22 cellular contexts compared by ENCODE assay signal in genomic region chr22:32587449-32587848, GRCh38.
A peak's percentile ranks its signal among the peaks of the same experiment; 100 is the strongest.
DNase-seq lines count a peak whose midpoint lies in the region; ATAC-seq, FAIRE-seq and TF ChIP-seq lines count a peak whose summit lies in the region.
"Had no signal": no experiment of that assay in that cellular context is flagged by ENCODE, and none has a peak within 500 bp of the region (broad histone marks: within the 10 kb centered on the region; RNA-seq: fewer than 3 reads in every experiment).

No MANE protein-coding gene starts in this region.

- H3K27ac Mint-ChIP-seq in astrocyte (ENCODE audit: unreplicated experiment) (no peak overlapping the region), T-cell (no peak overlapping the region)
- H3K27ac Mint-ChIP-seq in activated CD4-positive, alpha-beta T cell treated with anti-CD3 and anti-CD28 coated beads, Interleukin-2, amount 10 ng/mL, durations not matched to agents 24 days and 14 days: no peak overlapping the region
- H3K27ac Mint-ChIP-seq: activated naive CD8-positive, alpha-beta T cell treated with anti-CD3 and anti-CD28 coated beads, Interleukin-2, amount 10 ng/mL, durations not matched to agents 7 days and 5 days; CD14-positive monocyte; immature natural killer cell; T-helper 2 cell treated with Interferon-gamma antibody and Interleukin-4, amounts not matched to agents 5 μg/mL and 100 μg/mL, for 36 hours had no signal

- DNase-seq in DMS153 (lab: John Stamatoyannopoulos, UW): peak; percentile 82
- peak; percentile 25 for DNase-seq in astrocyte (ENCODE audit: low read depth)
- DNase-seq in right atrium auricular region (ENCODE audit: low spot score): peak; percentile 86
- DNase-seq in gastrocnemius medialis: peak; percentile 40 to 69
- DNase-seq in activated CD4-positive, alpha-beta T cell treated with anti-CD3 and anti-CD28 coated beads, Interleukin-2, amount 10 ng/mL, durations not matched to agents 24 days and 14 days: no peak
- DNase-seq in T-cell: no peak
- DNase-seq: ACHN; activated naive CD8-positive, alpha-beta T cell treated with anti-CD3 and anti-CD28 coated beads, Interleukin-2, amount 10 ng/mL, durations not matched to agents 7 days and 5 days; central memory CD4-positive, alpha-beta T cell; head of caudate nucleus; immature natural killer cell; NCI-H146; nucleus accumbens; stimulated activated CD4-positive, alpha-beta T cell treated with anti-CD3 and anti-CD28 coated beads, Interleukin-4, amount 100 ng/mL, for 1 hour had no signal

- H3K27ac ChIP-seq in astrocyte (ENCODE audit: low read depth, low read length) (no peak overlapping the region), right atrium auricular region (no peak overlapping the region), gastrocnemius medialis (no peak overlapping the region)
- H3K27ac ChIP-seq: skin epidermis had no signal

- H3K4me3 ChIP-seq in astrocyte (ENCODE audit: insufficient read depth, low read depth, low read length) (no peak overlapping the region), right atrium auricular region (no peak overlapping the region), gastrocnemius medialis (no peak overlapping the region)
- H3K4me3 ChIP-seq: HAP-1, skin epidermis had no signal

- H3K27me3 ChIP-seq in astrocyte (ENCODE audit: insufficient read depth, low read length) (no peaks in the 10 kb centered on the region), right atrium auricular region (no peaks in the 10 kb centered on the region), gastrocnemius medialis (peaks cover 0 to 3% (median 0%) of the 10 kb centered on the region in 3 donors)

- H3K4me1 Mint-ChIP-seq in astrocyte (ENCODE audit: low read depth, unreplicated experiment) (peaks cover 3% of the 10 kb centered on the region), T-cell (no peaks in the 10 kb centered on the region)
- no peaks in the 10 kb centered on the region for H3K4me1 Mint-ChIP-seq in activated CD4-positive, alpha-beta T cell treated with anti-CD3 and anti-CD28 coated beads, Interleukin-2, amount 10 ng/mL, durations not matched to agents 24 days and 14 days
- H3K4me1 Mint-ChIP-seq: activated naive CD8-positive, alpha-beta T cell treated with anti-CD3 and anti-CD28 coated beads, Interleukin-2, amount 10 ng/mL, durations not matched to agents 7 days and 5 days; CD14-positive monocyte; immature natural killer cell had no signal

- TF ChIP-seq POLR2A in gastrocnemius medialis (IDR thresholded peaks at IDR 0.05): no peak

- TF ChIP-seq CTCF in astrocyte (IDR thresholded peaks at IDR 0.05; ENCODE audit: insufficient read depth, low read depth, low read length) (no peak), right atrium auricular region (IDR thresholded peaks at IDR 0.05) (no peak), gastrocnemius medialis (IDR thresholded peaks at IDR 0.05 in 4 of 5, conservative IDR thresholded peaks at IDR 0.05 in 1 of 5) (no peak)

- POLR2A ChIA-PET in T-cell (lab: Charles Lee): no interaction called here

- H3K9me3 Mint-ChIP-seq in astrocyte (ENCODE audit: unreplicated experiment): peaks cover 5% of the 10 kb centered on the region
- peaks cover 3% of the 10 kb centered on the region for H3K9me3 Mint-ChIP-seq in activated CD4-positive, alpha-beta T cell treated with anti-CD3 and anti-CD28 coated beads, Interleukin-2, amount 10 ng/mL, durations not matched to agents 24 days and 14 days
- peaks cover 3 to 18% (median 10%) of the 10 kb centered on the region in 3 donors for H3K9me3 Mint-ChIP-seq in T-cell

- H3K36me3 Mint-ChIP-seq in astrocyte (ENCODE audit: low read depth, unreplicated experiment) (no peaks in the 10 kb centered on the region), T-cell (no peaks in the 10 kb centered on the region)
- H3K36me3 Mint-ChIP-seq in activated CD4-positive, alpha-beta T cell treated with anti-CD3 and anti-CD28 coated beads, Interleukin-2, amount 10 ng/mL, durations not matched to agents 24 days and 14 days (ENCODE audit: low read depth): no peaks in the 10 kb centered on the region
- H3K36me3 Mint-ChIP-seq: activated naive CD8-positive, alpha-beta T cell treated with anti-CD3 and anti-CD28 coated beads, Interleukin-2, amount 10 ng/mL, durations not matched to agents 7 days and 5 days; CD14-positive monocyte; immature natural killer cell had no signal

- H3K27me3 Mint-ChIP-seq in astrocyte (ENCODE audit: low read depth, unreplicated experiment) (peaks cover 11% of the 10 kb centered on the region), T-cell (peaks cover 16 to 29% of the 10 kb centered on the region in 2 donors)
- H3K27me3 Mint-ChIP-seq in activated CD4-positive, alpha-beta T cell treated with anti-CD3 and anti-CD28 coated beads, Interleukin-2, amount 10 ng/mL, durations not matched to agents 24 days and 14 days: no peaks in the 10 kb centered on the region

- FAIRE-seq in astrocyte (lab: Jason Lieb, UNC): no peak
- FAIRE-seq: HepG2 had no signal

- CTCF ChIA-PET in T-cell (lab: Charles Lee): no interaction called here

- intact Hi-C loops in gastrocnemius medialis (cut with DNase I; ENCODE audit: low total_unique reads): no loop called here
- intact Hi-C loops in activated CD4-positive, alpha-beta T cell treated with anti-CD3 and anti-CD28 coated beads, Interleukin-2, amount 10 ng/mL, durations not matched to agents 24 days and 14 days (cut with micrococcal nuclease): no loop called here

- in situ Hi-C loops in gastrocnemius medialis (cut with MboI; ENCODE audit: low sequenced_read_pairs in 4 of 4): no loop called here

- H3K36me3 ChIP-seq in astrocyte (ENCODE audit: insufficient read depth, low read length) (no peaks in the 10 kb centered on the region), right atrium auricular region (no peaks in the 10 kb centered on the region), gastrocnemius medialis (no peaks in the 10 kb centered on the region)
- H3K36me3 ChIP-seq: HAP-1 had no signal

- H3K4me2 ChIP-seq in astrocyte (ENCODE audit: low read length): no peak overlapping the region

- no peak overlapping the region for H2AFZ ChIP-seq in astrocyte (ENCODE audit: low read depth, low read length)

- H3K9ac ChIP-seq in astrocyte (ENCODE audit: low read length): no peak overlapping the region

- H4K20me1 ChIP-seq in astrocyte (ENCODE audit: insufficient read depth, low read length): no peaks in the 10 kb centered on the region

- peak; percentile 50 to 66 for ATAC-seq in gastrocnemius medialis
- ATAC-seq in GM18907 (IDR thresholded peaks at IDR 0.05; ENCODE audit: unreplicated experiment): no peak
- no peak for ATAC-seq in HG03439 (IDR thresholded peaks at IDR 0.05; ENCODE audit: unreplicated experiment)
- ATAC-seq in T-cell (replicated peaks in 1 of 4): no peak
- ATAC-seq: esophagus mucosa, HepG2 had no signal

- H3K4me1 ChIP-seq in astrocyte (ENCODE audit: insufficient read depth, low read length): peaks cover 4% of the 10 kb centered on the region
- H3K4me1 ChIP-seq in right atrium auricular region: peaks cover 0 to 26% of the 10 kb centered on the region in 2 donors
- peaks cover 0 to 14% of the 10 kb centered on the region in 2 donors for H3K4me1 ChIP-seq in gastrocnemius medialis

- H3K79me2 ChIP-seq in astrocyte (ENCODE audit: insufficient read depth, low read length): no peaks in the 10 kb centered on the region

- H3K4me3 Mint-ChIP-seq in astrocyte (ENCODE audit: unreplicated experiment) (no peak overlapping the region), T-cell (no peak overlapping the region)
- H3K4me3 Mint-ChIP-seq in activated CD4-positive, alpha-beta T cell treated with anti-CD3 and anti-CD28 coated beads, Interleukin-2, amount 10 ng/mL, durations not matched to agents 24 days and 14 days: no peak overlapping the region
- H3K4me3 Mint-ChIP-seq: activated naive CD8-positive, alpha-beta T cell treated with anti-CD3 and anti-CD28 coated beads, Interleukin-2, amount 10 ng/mL, durations not matched to agents 7 days and 5 days; CD14-positive monocyte; immature natural killer cell; T-helper 2 cell treated with Interferon-gamma antibody and Interleukin-4, amounts not matched to agents 5 μg/mL and 100 μg/mL, for 36 hours had no signal

- H3K9me3 ChIP-seq in astrocyte (ENCODE audit: insufficient read depth, low read depth, low read length) (peaks cover 10% of the 10 kb centered on the region), right atrium auricular region (peaks cover 0 to 24% of the 10 kb centered on the region in 2 donors), gastrocnemius medialis (peaks cover 0 to 3% (median 0%) of the 10 kb centered on the region in 3 donors)
- H3K9me3 ChIP-seq: HAP-1 had no signal

Comparison
In these comparisons a context has a peak if more than half of its experiments do, and no peak if none do; other contexts are left out.
1. DNase-seq: peak in DMS153 (single experiment), astrocyte (single experiment), right atrium auricular region (single experiment) and gastrocnemius medialis (2 of 2); none in activated CD4-positive, alpha-beta T cell treated with anti-CD3 and anti-CD28 coated beads, Interleukin-2, amount 10 ng/mL, durations not matched to agents 24 days and 14 days (single experiment) and T-cell (0 of 34).
2. ATAC-seq: peak in gastrocnemius medialis (2 of 2); none in GM18907 (single experiment), HG03439 (single experiment) and T-cell (0 of 4).